2 cellular contexts compared by ENCODE assay signal in genomic region chr22:38246692-38247091, GRCh38.
TF ChIP-seq lines count a peak whose summit lies in the region.

No MANE protein-coding gene starts in this region.

TF ChIP-seq in liver, 16 proteins besides CTCF, POLR2A, EP300 and RAD21 (continued from another document):
- TF ChIP-seq, protein P1, sequence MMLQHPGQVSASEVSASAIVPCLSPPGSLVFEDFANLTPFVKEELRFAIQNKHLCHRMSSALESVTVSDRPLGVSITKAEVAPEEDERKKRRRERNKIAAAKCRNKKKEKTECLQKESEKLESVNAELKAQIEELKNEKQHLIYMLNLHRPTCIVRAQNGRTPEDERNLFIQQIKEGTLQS (IDR thresholded peaks at IDR 0.05), result no peak
- TF ChIP-seq FOXA2 (IDR thresholded peaks at IDR 0.05), result no peak
- TF ChIP-seq, protein P2, sequence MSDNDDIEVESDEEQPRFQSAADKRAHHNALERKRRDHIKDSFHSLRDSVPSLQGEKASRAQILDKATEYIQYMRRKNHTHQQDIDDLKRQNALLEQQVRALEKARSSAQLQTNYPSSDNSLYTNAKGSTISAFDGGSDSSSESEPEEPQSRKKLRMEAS (IDR thresholded peaks at IDR 0.05), result no peak

TF ChIP-seq in HepG2, 621 proteins besides CTCF, POLR2A, EP300 and RAD21 (continued from another document):
- TF ChIP-seq CENPT (CRISPR knock-in tag; IDR thresholded peaks at IDR 0.05; ENCODE audit: low read depth) (no peak), ZNF687 (CRISPR knock-in tag; IDR thresholded peaks at IDR 0.05) (no peak), RBFOX2 (IDR thresholded peaks at IDR 0.05; ENCODE audit: low read depth, low read length) (no peak), GLMP (CRISPR knock-in tag; IDR thresholded peaks at IDR 0.05; ENCODE audit: borderline replicate concordance) (no peak), RNF219 (CRISPR knock-in tag; IDR thresholded peaks at IDR 0.05) (no peak), ZNF670 (CRISPR knock-in tag; IDR thresholded peaks at IDR 0.05; ENCODE audit: borderline replicate concordance) (no peak), AHR (CRISPR knock-in tag; IDR thresholded peaks at IDR 0.05) (no peak), ZNF605 (CRISPR knock-in tag; IDR thresholded peaks at IDR 0.05) (no peak), ZNF224 (CRISPR knock-in tag; IDR thresholded peaks at IDR 0.05) (no peak), ZNF883 (CRISPR knock-in tag; IDR thresholded peaks at IDR 0.05; ENCODE audit: not compliant biosample characterization) (no peak), NCOA5 (CRISPR knock-in tag; IDR thresholded peaks at IDR 0.05) (no peak), GFI1 (CRISPR knock-in tag; IDR thresholded peaks at IDR 0.05; ENCODE audit: borderline replicate concordance) (no peak), SALL1 (CRISPR knock-in tag; IDR thresholded peaks at IDR 0.05) (no peak), TSC22D2 (CRISPR knock-in tag; IDR thresholded peaks at IDR 0.05; ENCODE audit: borderline replicate concordance) (no peak)
- TF ChIP-seq, protein P3, sequence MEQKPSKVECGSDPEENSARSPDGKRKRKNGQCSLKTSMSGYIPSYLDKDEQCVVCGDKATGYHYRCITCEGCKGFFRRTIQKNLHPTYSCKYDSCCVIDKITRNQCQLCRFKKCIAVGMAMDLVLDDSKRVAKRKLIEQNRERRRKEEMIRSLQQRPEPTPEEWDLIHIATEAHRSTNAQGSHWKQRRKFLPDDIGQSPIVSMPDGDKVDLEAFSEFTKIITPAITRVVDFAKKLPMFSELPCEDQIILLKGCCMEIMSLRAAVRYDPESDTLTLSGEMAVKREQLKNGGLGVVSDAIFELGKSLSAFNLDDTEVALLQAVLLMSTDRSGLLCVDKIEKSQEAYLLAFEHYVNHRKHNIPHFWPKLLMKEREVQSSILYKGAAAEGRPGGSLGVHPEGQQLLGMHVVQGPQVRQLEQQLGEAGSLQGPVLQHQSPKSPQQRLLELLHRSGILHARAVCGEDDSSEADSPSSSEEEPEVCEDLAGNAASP (CRISPR knock-in tag; IDR thresholded peaks at IDR 0.05; ENCODE audit: borderline replicate concordance), result no peak
